8 cellular contexts compared by ENCODE assay signal in genomic region chr11:65711785-65712632, GRCh38. TPM values are rescaled to one million over a fixed set of nuclear protein-coding genes. Genes with fewer than 3 reads are reported as not detected.
A peak's percentile ranks its signal among the peaks of the same experiment; 100 is the strongest.
DNase-seq lines count a peak whose midpoint lies in the region; ATAC-seq lines count a peak whose summit lies in the region.

KAT5 (plus strand) TSS chr11:65712252; CDS start chr11:65712268, 16 bp downstream.

- DNase-seq in C1 segment of cervical spinal cord (lab: John Stamatoyannopoulos, UW) = peak; percentile 96 to 100 (median 99)
- peak; percentile 98 for DNase-seq in NCI-H526 treated with DMSO at 0.1 percent for 48 hours (lab: John Stamatoyannopoulos, UW)
- peak; percentile 99 for DNase-seq in activated CD4-positive, alpha-beta T cell treated with anti-CD3 and anti-CD28 coated beads, Interleukin-2, amount 10 ng/mL, durations not matched to agents 7 days and 5 days
- DNase-seq in dedifferentiated amniotic fluid mesenchymal stem cell (ENCODE audit: extremely low spot score) = peak; percentile 97
- DNase-seq in left lobe of liver (ENCODE audit: low spot score) = peak; percentile 99
- DNase-seq in stimulated activated CD4-positive, alpha-beta T cell treated with anti-CD3 and anti-CD28 coated beads, Interleukin-2, amount 100 ng/mL, for 4 hours (ENCODE audit: low read depth) = peak; percentile 95

- peak within 1 kb of the TSS; percentile 82 for H3K4me3 Mint-ChIP-seq in activated CD4-positive, alpha-beta T cell treated with anti-CD3 and anti-CD28 coated beads, Interleukin-2, amount 10 ng/mL, durations not matched to agents 7 days and 5 days

- H3K36me3 Mint-ChIP-seq in activated CD4-positive, alpha-beta T cell treated with anti-CD3 and anti-CD28 coated beads, Interleukin-2, amount 10 ng/mL, durations not matched to agents 7 days and 5 days (ENCODE audit: low read depth) = peaks cover 33% of the 10 kb centered on the region

- peaks cover 35% of the 10 kb centered on the region for H3K4me1 Mint-ChIP-seq in activated CD4-positive, alpha-beta T cell treated with anti-CD3 and anti-CD28 coated beads, Interleukin-2, amount 10 ng/mL, durations not matched to agents 7 days and 5 days

- H3K27me3 Mint-ChIP-seq in activated CD4-positive, alpha-beta T cell treated with anti-CD3 and anti-CD28 coated beads, Interleukin-2, amount 10 ng/mL, durations not matched to agents 7 days and 5 days = no peaks in the 10 kb centered on the region

- ATAC-seq in GM19324 (IDR thresholded peaks at IDR 0.05; ENCODE audit: low FRiP score, unreplicated experiment) = peak; percentile 93
- peak; percentile 50 for ATAC-seq in HG03469 (IDR thresholded peaks at IDR 0.05; ENCODE audit: unreplicated experiment)
- ATAC-seq in left lobe of liver = peak; percentile 87

- POLR2A ChIA-PET in activated CD4-positive, alpha-beta T cell treated with anti-CD3 and anti-CD28 coated beads, Interleukin-2, amount 10 ng/mL, durations not matched to agents 7 days and 5 days (lab: Charles Lee) = interaction anchor here (0.6 to 1.7 kb wide), 3 partner anchors 9 to 212 kb away, joined by 3 to 7 read pairs (median 6); partner anchors contain the start of gene RNASEH2C

- CTCF ChIA-PET in activated CD4-positive, alpha-beta T cell treated with anti-CD3 and anti-CD28 coated beads, Interleukin-2, amount 10 ng/mL, durations not matched to agents 7 days and 5 days (lab: Charles Lee) = interaction anchor here (0.5 to 3.1 kb wide), 73 partner anchors 9 to 848 kb away, joined by 3 to 46 read pairs (median 5); partner anchors contain the start of genes AP5B1, CCDC85B, CFL1 and FIBP

- H3K9me3 Mint-ChIP-seq in activated CD4-positive, alpha-beta T cell treated with anti-CD3 and anti-CD28 coated beads, Interleukin-2, amount 10 ng/mL, durations not matched to agents 7 days and 5 days = no peaks in the 10 kb centered on the region

- H3K27ac Mint-ChIP-seq in activated CD4-positive, alpha-beta T cell treated with anti-CD3 and anti-CD28 coated beads, Interleukin-2, amount 10 ng/mL, durations not matched to agents 7 days and 5 days = peak within 1 kb of the TSS; percentile 97

RNA-seq across cellular contexts. Expression of gene KAT5, which starts in this region (rescaled TPM):
- total RNA-seq in activated CD4-positive, alpha-beta T cell treated with anti-CD3 and anti-CD28 coated beads, Interleukin-2, amount 10 ng/mL, durations not matched to agents 7 days and 5 days = 10 to 100 TPM; 60.8 to 72.3 TPM
- 19.4 TPM for total RNA-seq in left lobe of liver

Comparison
In these comparisons a context has a peak if more than half of its experiments do, and no peak if none do; other contexts are left out.
1. Peak in every context shown above with its lines: DNase-seq and ATAC-seq.